Comparison of ENCODE assay signal across 8 cellular contexts in genomic region chr3:57756022-57756527, GRCh38. TPM values are rescaled to one million over a fixed set of nuclear protein-coding genes. Genes with fewer than 3 reads are reported as not detected.
DNase-seq lines count a peak whose midpoint lies in the region; ATAC-seq and TF ChIP-seq lines count a peak whose summit lies in the region.

A gene with protein sequence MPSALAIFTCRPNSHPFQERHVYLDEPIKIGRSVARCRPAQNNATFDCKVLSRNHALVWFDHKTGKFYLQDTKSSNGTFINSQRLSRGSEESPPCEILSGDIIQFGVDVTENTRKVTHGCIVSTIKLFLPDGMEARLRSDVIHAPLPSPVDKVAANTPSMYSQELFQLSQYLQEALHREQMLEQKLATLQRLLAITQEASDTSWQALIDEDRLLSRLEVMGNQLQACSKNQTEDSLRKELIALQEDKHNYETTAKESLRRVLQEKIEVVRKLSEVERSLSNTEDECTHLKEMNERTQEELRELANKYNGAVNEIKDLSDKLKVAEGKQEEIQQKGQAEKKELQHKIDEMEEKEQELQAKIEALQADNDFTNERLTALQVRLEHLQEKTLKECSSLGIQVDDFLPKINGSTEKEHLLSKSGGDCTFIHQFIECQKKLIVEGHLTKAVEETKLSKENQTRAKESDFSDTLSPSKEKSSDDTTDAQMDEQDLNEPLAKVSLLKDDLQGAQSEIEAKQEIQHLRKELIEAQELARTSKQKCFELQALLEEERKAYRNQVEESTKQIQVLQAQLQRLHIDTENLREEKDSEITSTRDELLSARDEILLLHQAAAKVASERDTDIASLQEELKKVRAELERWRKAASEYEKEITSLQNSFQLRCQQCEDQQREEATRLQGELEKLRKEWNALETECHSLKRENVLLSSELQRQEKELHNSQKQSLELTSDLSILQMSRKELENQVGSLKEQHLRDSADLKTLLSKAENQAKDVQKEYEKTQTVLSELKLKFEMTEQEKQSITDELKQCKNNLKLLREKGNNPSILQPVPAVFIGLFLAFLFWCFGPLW (plus strand): TSS chr3:57756309. CDS start chr3:57757652, 1,343 bp downstream.

- DNase-seq in NCI-H1694 treated with DMSO at 0.1 percent for 48 hours (lab: John Stamatoyannopoulos, UW) (peak; percentile 76), T-helper 17 cell (peak; percentile 89 to 93 (median 90)), amygdala (lab: John Stamatoyannopoulos, UW) (peak; percentile 69 to 97 (median 94)), left ventricle myocardium inferior (peak; percentile 96), progenitor cell of endocrine pancreas (ENCODE audit: low spot score, unreplicated experiment) (peak; percentile 88), ureter (ENCODE audit: low spot score) (peak; percentile 98)

- TF ChIP-seq CTCF in left ventricle myocardium inferior (IDR thresholded peaks at IDR 0.05; ENCODE audit: borderline replicate concordance) (no peak), progenitor cell of endocrine pancreas (IDR thresholded peaks at IDR 0.05; ENCODE audit: unreplicated experiment) (no peak)

- peak within 1 kb of the TSS; percentile 91 for H3K27ac ChIP-seq in left ventricle myocardium inferior (replicated peaks)

- peaks cover 12% of the 10 kb centered on the region for H3K4me1 Mint-ChIP-seq in T-helper 17 cell
- H3K4me1 Mint-ChIP-seq in progenitor cell of endocrine pancreas (ENCODE audit: low read depth) = peaks cover 23% of the 10 kb centered on the region

- H3K9me3 ChIP-seq in T-helper 17 cell (ENCODE audit: control insufficient read depth, low read length, poor library complexity, severe bottlenecking) (no peaks in the 10 kb centered on the region), left ventricle myocardium inferior (replicated peaks) (no peaks in the 10 kb centered on the region)

- peak; percentile 83 for TF ChIP-seq POLR2A in GM15510 (IDR thresholded peaks at IDR 0.05; ENCODE audit: borderline replicate concordance, extremely low read depth, insufficient read length)

- no peaks in the 10 kb centered on the region for H3K9me3 Mint-ChIP-seq in progenitor cell of endocrine pancreas (ENCODE audit: low read depth)

- H3K4me1 ChIP-seq in left ventricle myocardium inferior = peaks cover 57% of the 10 kb centered on the region

- H3K4me3 ChIP-seq in left ventricle myocardium inferior = peak within 1 kb of the TSS; percentile 84

- H3K27me3 Mint-ChIP-seq in T-helper 17 cell = no peaks in the 10 kb centered on the region
- no peaks in the 10 kb centered on the region for H3K27me3 Mint-ChIP-seq in progenitor cell of endocrine pancreas

- intact Hi-C loops in left ventricle myocardium inferior (cut with micrococcal nuclease) = no loop called here

- peak within 1 kb of the TSS; percentile 95 for H3K4me3 Mint-ChIP-seq in T-helper 17 cell
- peak within 1 kb of the TSS; percentile 94 for H3K4me3 Mint-ChIP-seq in progenitor cell of endocrine pancreas (ENCODE audit: low read depth)

- H3K36me3 ChIP-seq in left ventricle myocardium inferior = peaks cover 20% of the 10 kb centered on the region

- H3K27me3 ChIP-seq in left ventricle myocardium inferior (ENCODE audit: low read depth) = no peaks in the 10 kb centered on the region

- H3K27ac Mint-ChIP-seq in T-helper 17 cell = peak within 1 kb of the TSS; percentile 82
- peak within 1 kb of the TSS; percentile 97 for H3K27ac Mint-ChIP-seq in progenitor cell of endocrine pancreas

- ATAC-seq in HG02885 (IDR thresholded peaks at IDR 0.05; ENCODE audit: poor library complexity, unreplicated experiment) (peak; percentile 92), T-helper 17 cell (peak; percentile 96)

- H3K36me3 Mint-ChIP-seq in T-helper 17 cell (ENCODE audit: low read depth) (peaks cover 2% of the 10 kb centered on the region), progenitor cell of endocrine pancreas (ENCODE audit: insufficient read depth) (peaks cover 4% of the 10 kb centered on the region)

RNA-seq across cellular contexts. Expression of the gene that starts here (rescaled TPM):
- total RNA-seq in T-helper 17 cell (10 to 100 TPM; 59.0 to 71.4 TPM), left ventricle myocardium inferior (316 TPM), progenitor cell of endocrine pancreas (64.7 and 65.8 TPM in 2 replicates), ureter (159 TPM)

Comparison
In these comparisons a context has a peak if more than half of its experiments do, and no peak if none do; other contexts are left out.
1. Peak in every context shown above with its lines: DNase-seq, ATAC-seq, H3K4me3 ChIP-seq and H3K27ac ChIP-seq.